25 cellular contexts compared by ENCODE assay signal in genomic region chr16:50384500-50385122, GRCh38. TPM values are rescaled to one million over a fixed set of nuclear protein-coding genes. Genes with fewer than 3 reads are reported as not detected.
A peak's percentile ranks its signal among the peaks of the same experiment; 100 is the strongest.
DNase-seq lines count a peak whose midpoint lies in the region; ATAC-seq, FAIRE-seq and TF ChIP-seq lines count a peak whose summit lies in the region.
"Had no signal": no experiment of that assay in that cellular context is flagged by ENCODE, and none has a peak within 500 bp of the region (broad histone marks: within the 10 kb centered on the region; RNA-seq: fewer than 3 reads in every experiment).

No MANE protein-coding gene starts in this region.

- TF ChIP-seq CTCF in K562 (IDR thresholded peaks at IDR 0.05 in 2 of 3, conservative IDR thresholded peaks at IDR 0.05 in 1 of 3; ENCODE audit: insufficient read depth in 2 of 3, low read depth in 1 of 3, low read length in 3 of 3) (no peak), neural progenitor cell (IDR thresholded peaks at IDR 0.05) (no peak), thyroid gland (IDR thresholded peaks at IDR 0.05) (no peak), pancreas (IDR thresholded peaks at IDR 0.05) (no peak)

- no peaks in the 10 kb centered on the region for H3K9me3 Mint-ChIP-seq in neural progenitor cell
- H3K9me3 Mint-ChIP-seq: CD8-positive, alpha-beta memory T cell; HFFc6 had no signal

- H3K27ac ChIP-seq in K562 (ENCODE audit: extremely low read depth, low read depth, low read length) (no peak overlapping the region), neural progenitor cell (no peak overlapping the region), thyroid gland (no peak overlapping the region), pancreas (no peak overlapping the region)
- H3K27ac ChIP-seq: 22Rv1, A549 had no signal

- H3K9me3 ChIP-seq in K562 (replicated peaks; ENCODE audit: control insufficient read depth, insufficient read depth, low read depth, low read length) (no peaks in the 10 kb centered on the region), neural progenitor cell (ENCODE audit: low read depth) (no peaks in the 10 kb centered on the region), thyroid gland (no peaks in the 10 kb centered on the region), pancreas (no peaks in the 10 kb centered on the region)
- H3K9me3 ChIP-seq: A549 had no signal

- H4K20me1 ChIP-seq in K562 (replicated peaks; ENCODE audit: control insufficient read depth, insufficient read depth, low read length) (no peaks in the 10 kb centered on the region), neural progenitor cell (ENCODE audit: low read depth) (no peaks in the 10 kb centered on the region)

- H3K4me3 ChIP-seq in K562 (no peak overlapping the region), neural progenitor cell (no peak overlapping the region), thyroid gland (replicated peaks in 1 of 3) (no peak overlapping the region), pancreas (no peak overlapping the region)
- H3K4me3 ChIP-seq: A549 had no signal

- H2AFZ ChIP-seq in K562 (ENCODE audit: low read depth, low read length): no peak overlapping the region
- no peak overlapping the region for H2AFZ ChIP-seq in neural progenitor cell (replicated peaks)

- TF ChIP-seq EP300 in K562 (IDR thresholded peaks at IDR 0.05; ENCODE audit: low read length): no peak

- no TSS peak for BruUV-seq in K562 (replicated peaks; lab: Mats Ljungman, UMichigan)

- intact Hi-C loops in K562 (cut with micrococcal nuclease): no loop called here
- intact Hi-C loops in thyroid gland (cut with DNase I): no loop called here
- intact Hi-C loops in pancreas (cut with DNase I): loop anchor here in 2 of 3 donors (5.0 kb wide), 1 partner anchor 278 kb away; no protein-coding TSS in a partner anchor

- H3K36me3 ChIP-seq in K562 (ENCODE audit: control insufficient read depth, insufficient read depth, low read length) (no peaks in the 10 kb centered on the region), neural progenitor cell (no peaks in the 10 kb centered on the region), thyroid gland (no peaks in the 10 kb centered on the region), pancreas (no peaks in the 10 kb centered on the region)

- no peak overlapping the region for H3K4me3 Mint-ChIP-seq in neural progenitor cell
- H3K4me3 Mint-ChIP-seq: CD4-positive, CD25-positive, alpha-beta regulatory T cell; HFFc6 had no signal

- H3K4me2 ChIP-seq in K562 (ENCODE audit: insufficient read depth, low read length) (no peak overlapping the region), neural progenitor cell (no peak overlapping the region)
- H3K4me2 ChIP-seq: A549 had no signal

- ATAC-seq in K562 (no peak), pancreas (no peak)
- ATAC-seq: A549, HCT116 had no signal

- DNase-seq in DMS 273 (lab: John Stamatoyannopoulos, UW; ENCODE audit: unreplicated experiment) (peak; percentile 34), DMS 273 treated with DMSO at 0.1 percent for 48 hours (lab: John Stamatoyannopoulos, UW) (no peak), NCI-H69 (lab: John Stamatoyannopoulos, UW) (peak; percentile 13), K562 (ENCODE audit: extremely low read depth in 1 of 4, low spot score in 3 of 4) (no peak), neural progenitor cell (ENCODE audit: low spot score) (no peak), thyroid gland (no peak), midbrain (lab: John Stamatoyannopoulos, UW) (no peak), pancreas (no peak)
- DNase-seq: C1 segment of cervical spinal cord; CD4-positive, CD25-positive, alpha-beta regulatory T cell; CD8-positive, alpha-beta memory T cell; COR-L47; DMS153; DMS79; GDM1; GOT3; H7; HFFc6; IMR-90 had no signal

- H3K4me1 Mint-ChIP-seq in neural progenitor cell: peaks cover 18% of the 10 kb centered on the region
- H3K4me1 Mint-ChIP-seq: CD8-positive, alpha-beta memory T cell had no signal

- peaks cover 8% of the 10 kb centered on the region for H3K27me3 Mint-ChIP-seq in neural progenitor cell (ENCODE audit: insufficient read depth, low read depth)

- peak overlapping the region; percentile 31 for H3K27ac Mint-ChIP-seq in neural progenitor cell
- H3K27ac Mint-ChIP-seq: CD4-positive, CD25-positive, alpha-beta regulatory T cell; CD8-positive, alpha-beta memory T cell; HFFc6 had no signal

- in situ Hi-C loops in K562 (cut with MboI): no loop called here

- TF ChIP-seq POLR2A in K562 (conservative IDR thresholded peaks at IDR 0.05): no peak
- TF ChIP-seq POLR2A in thyroid gland (IDR thresholded peaks at IDR 0.05): no peak

- H3K9me1 ChIP-seq in K562 (ENCODE audit: control insufficient read depth, insufficient read depth, low read length): no peaks in the 10 kb centered on the region

- CTCF ChIA-PET in K562 (lab: Yijun Ruan, JAX; ENCODE audit: low intra/inter-chr PET ratio): no interaction called here

- POLR2A ChIA-PET in K562 (lab: Yijun Ruan, JAX): interaction anchor here (0.7 to 1.6 kb wide), 4 partner anchors 10 to 79 kb away, joined by 3 to 7 read pairs (median 4); partner anchors contain the start of gene BRD7

- FAIRE-seq in K562 (lab: Jason Lieb, UNC) (no peak), pancreas (lab: Jason Lieb, UNC) (no peak)
- FAIRE-seq: A549, GM12892, GM18507, HTR-8/SVneo had no signal

- no peaks in the 10 kb centered on the region; a peak in 1 of 5 replicates for H3K4me1 ChIP-seq in K562 (replicated peaks in 1 of 2; ENCODE audit: control insufficient read depth in 2 of 2, insufficient read depth in 2 of 2, low read length in 2 of 2)
- no peaks in the 10 kb centered on the region for H3K4me1 ChIP-seq in neural progenitor cell
- H3K4me1 ChIP-seq in thyroid gland: no peaks in the 10 kb centered on the region
- no peaks in the 10 kb centered on the region for H3K4me1 ChIP-seq in pancreas
- H3K4me1 ChIP-seq: A549 had no signal

- no peak for TF ChIP-seq RAD21 in K562 (CRISPR knock-in tag; conservative IDR thresholded peaks at IDR 0.05 in 1 of 2, IDR thresholded peaks at IDR 0.05 in 1 of 2)

- no peaks in the 10 kb centered on the region for H3K36me3 Mint-ChIP-seq in neural progenitor cell
- H3K36me3 Mint-ChIP-seq: CD4-positive, CD25-positive, alpha-beta regulatory T cell; CD8-positive, alpha-beta memory T cell had no signal

- peaks cover 0 to 25% of the 10 kb centered on the region in 2 experiments; a peak in 1 of 5 replicates for H3K27me3 ChIP-seq in K562 (ENCODE audit: control insufficient read depth in 2 of 2, insufficient read depth in 2 of 2, low read length in 2 of 2)
- H3K27me3 ChIP-seq in neural progenitor cell: no peaks in the 10 kb centered on the region
- no peaks in the 10 kb centered on the region for H3K27me3 ChIP-seq in thyroid gland
- H3K27me3 ChIP-seq in pancreas: no peaks in the 10 kb centered on the region

- no peaks in the 10 kb centered on the region for H3F3A ChIP-seq in neural progenitor cell (ENCODE audit: low read depth)

- WGBS in K562 (ENCODE audit: insufficient coverage, low coverage, missing lambda C conversion rate): 5% methylated on average over 7 of the region's 7 CpGs
- WGBS in thyroid gland, 2 donors: 51 to 66% methylated on average over 7 of the region's 7 CpGs
- 73 to 77% methylated on average over 7 of the region's 7 CpGs for whole genome bisulfite sequencing in pancreas, 2 donors

- H3K9ac ChIP-seq in K562 (ENCODE audit: insufficient read depth in 1 of 2, low read depth in 2 of 2, low read length in 2 of 2) (no peak overlapping the region), neural progenitor cell (no peak overlapping the region)

- H3K79me2 ChIP-seq in K562 (ENCODE audit: control insufficient read depth, insufficient read depth, low read length): no peaks in the 10 kb centered on the region
- H3K79me2 ChIP-seq in neural progenitor cell (ENCODE audit: low read depth): no peaks in the 10 kb centered on the region

TF ChIP-seq in K562, 482 proteins besides CTCF, POLR2A, EP300 and RAD21 (continues in another document):
- TF ChIP-seq ZEB2 (IDR thresholded peaks at IDR 0.05): no peak
- TF ChIP-seq MAFF (IDR thresholded peaks at IDR 0.05; ENCODE audit: low read length): no peak
- no peak for TF ChIP-seq ZZZ3 (IDR thresholded peaks at IDR 0.05)
- no peak for TF ChIP-seq EWSR1 (IDR thresholded peaks at IDR 0.05; ENCODE audit: borderline replicate concordance, low read depth, partially characterized antibody)
- TF ChIP-seq TEAD4 (IDR thresholded peaks at IDR 0.05; ENCODE audit: low read length): no peak
- TF ChIP-seq TEAD4 (CRISPR knock-in tag; IDR thresholded peaks at IDR 0.05; ENCODE audit: borderline replicate concordance): no peak
- no peak for TF ChIP-seq BCL6 (CRISPR knock-in tag; IDR thresholded peaks at IDR 0.05)

RNA-seq across cellular contexts. Expression of gene BRD7, which starts 15.8 kb away (rescaled TPM):
- total RNA-seq in K562 (2011; cell fraction: chromatin; rRNA removed; ENCODE audit: low replicate concordance): 29.1 and 47.8 TPM in 2 replicates
- total RNA-seq in K562 (2011; cell fraction: nucleolus; rRNA removed): 16.5 and 17.9 TPM in 2 replicates
- 26.1 and 42.0 TPM in 2 replicates for total RNA-seq in K562 (2011; cell fraction: nucleoplasm; rRNA removed)
- total RNA-seq in K562 (2014; rRNA removed): 68.7 and 80.5 TPM in 2 replicates
- total RNA-seq in K562 (2014; rRNA removed; fragmentation: Illumina TruSeq; extraction: Trizol): 101 TPM in 2 replicates
- total RNA-seq in K562 (2015; rRNA removed; fragmentation: Illumina TruSeq; extraction: Trizol): 82.3 and 90.0 TPM in 2 replicates
- 67.3 and 68.5 TPM in 2 replicates for total RNA-seq in K562 (2021)
- 77.9 and 95.9 TPM in 2 replicates for polyA plus RNA-seq in K562 (2011; rRNA removed)
- 13.9 and 27.6 TPM in 2 replicates for polyA plus RNA-seq in K562 (2011; cell fraction: cytosol; rRNA removed)
- 53.1 and 64.2 TPM in 2 replicates for polyA plus RNA-seq in K562 (2011; cell fraction: nucleus; rRNA removed)
- polyA plus RNA-seq in K562 (2012): 53.8 and 86.1 TPM in 2 replicates
- polyA plus RNA-seq in K562 (2014; fragmentation: Illumina TruSeq; extraction: Trizol): 92.4 and 94.7 TPM in 2 replicates
- polyA plus RNA-seq in K562 (2014; fragmentation: Nextera tagmentation; extraction: Ambion mirVana): 10 to 100 TPM; 20.6 to 26.3 TPM
- polyA plus RNA-seq in K562 (2014; rRNA removed): 54.7 and 59.7 TPM in 2 replicates
- polyA minus RNA-seq in K562 (2011; rRNA and poly(A)+ RNA removed): 83.8 and 86.3 TPM in 2 replicates
- 21.9 and 36.5 TPM in 2 replicates for polyA minus RNA-seq in K562 (2011; cell fraction: cytosol; rRNA and poly(A)+ RNA removed)
- 23.4 and 33.0 TPM in 2 replicates for polyA minus RNA-seq in K562 (2011; cell fraction: nucleus; rRNA and poly(A)+ RNA removed)
- 112 and 164 TPM in 2 replicates for total RNA-seq in neural progenitor cell (ENCODE audit: low replicate concordance)
- 10 to 100 TPM; 41.4 to 56.0 (median 46.8) TPM for total RNA-seq in thyroid gland
- 10 to 100 TPM; 25.4 to 40.4 (median 32.4) TPM for total RNA-seq in pancreas
- polyA plus RNA-seq in pancreas: 10 to 100 TPM; 23.4 to 34.2 TPM

Comparison
In these comparisons a context has a peak if more than half of its experiments do, and no peak if none do; other contexts are left out.
1. DNase-seq: peak in DMS 273 (single experiment) and NCI-H69 (single experiment); none in DMS 273 treated with DMSO at 0.1 percent for 48 hours (single experiment), K562 (0 of 4), neural progenitor cell (single experiment), thyroid gland (0 of 2), midbrain (single experiment) and pancreas (0 of 6).
2. intact Hi-C loops: an anchor here in pancreas (5.0 kb wide); none called in K562 and thyroid gland.